24 cellular contexts compared by ENCODE assay signal in the genomic region with DNA sequence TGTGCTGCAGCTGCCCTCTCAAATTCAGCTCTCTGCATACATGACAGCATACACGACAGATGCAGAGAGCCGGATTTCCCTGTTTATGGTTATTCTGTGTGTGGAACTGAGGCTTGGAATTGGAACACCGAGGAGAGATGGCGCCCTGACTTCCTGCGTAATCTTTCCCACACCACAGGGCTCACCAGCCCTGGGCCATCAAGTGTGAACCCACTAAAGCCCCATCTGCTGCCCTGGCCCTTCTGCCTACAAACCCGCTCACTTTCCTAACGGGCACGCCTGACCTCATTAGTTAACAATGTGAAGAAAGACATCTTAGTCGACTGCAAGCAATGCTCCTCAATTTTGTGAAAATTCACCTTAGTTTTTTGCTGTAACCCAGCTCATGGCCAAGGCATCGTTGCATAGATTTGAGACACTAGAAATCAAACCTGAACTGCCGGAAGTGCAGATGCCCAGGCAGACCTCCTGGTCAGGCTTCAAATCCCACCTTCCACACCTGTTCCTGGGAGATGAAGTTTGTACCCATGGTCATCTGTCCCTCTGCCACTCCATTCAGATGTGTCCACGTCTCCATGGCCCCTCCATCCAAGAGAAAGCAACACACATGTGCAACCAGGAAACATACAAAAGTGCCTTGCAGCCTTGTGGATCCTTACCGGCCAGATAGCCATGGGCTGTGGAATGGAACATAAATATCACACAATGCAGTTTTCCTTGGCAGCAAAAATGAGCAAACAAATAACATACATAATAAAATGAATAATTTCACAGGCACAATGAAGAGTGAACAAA. TPM values are rescaled to one million over a fixed set of nuclear protein-coding genes. Genes with fewer than 3 reads are reported as not detected.
"Had no signal": no experiment of that assay in that cellular context is flagged by ENCODE, and none has a peak within 500 bp of the region (broad histone marks: within the 10 kb centered on the region; RNA-seq: fewer than 3 reads in every experiment).

No MANE protein-coding gene starts in this region.

- H3K9me3 Mint-ChIP-seq: stimulated activated memory B cell treated with anti-CD40 and anti-IgM and Interleukin-4, amounts not matched to agents 10 μg/mL and 1 μg/mL and 100 μg/mL, for 72 hours; stimulated activated naive CD8-positive, alpha-beta T cell treated with anti-CD3 and anti-CD28 coated beads, Interleukin-15, Interleukin-2, amounts not matched to agents 100 ng/mL and 50 ng/mL, for 24 hours had no signal

- FAIRE-seq: colon, kidney had no signal

- H3K4me3 Mint-ChIP-seq: naive thymus-derived CD4-positive, alpha-beta T cell; stimulated activated memory B cell treated with anti-CD40 and anti-IgM and Interleukin-4, amounts not matched to agents 10 μg/mL and 1 μg/mL and 100 μg/mL, for 72 hours; stimulated activated naive CD8-positive, alpha-beta T cell treated with anti-CD3 and anti-CD28 coated beads, Interleukin-15, Interleukin-2, amounts not matched to agents 100 ng/mL and 50 ng/mL, for 24 hours had no signal

- ATAC-seq: gastrocnemius medialis; heart left ventricle; left lung; naive thymus-derived CD4-positive, alpha-beta T cell; sciatic nerve; stimulated activated memory B cell treated with anti-CD40 and anti-IgM and Interleukin-4, amounts not matched to agents 10 μg/mL and 1 μg/mL and 100 μg/mL, for 72 hours; upper lobe of right lung had no signal

- H3K36me3 Mint-ChIP-seq: naive thymus-derived CD4-positive, alpha-beta T cell; stimulated activated memory B cell treated with anti-CD40 and anti-IgM and Interleukin-4, amounts not matched to agents 10 μg/mL and 1 μg/mL and 100 μg/mL, for 72 hours had no signal

- H3K4me1 Mint-ChIP-seq: naive thymus-derived CD4-positive, alpha-beta T cell had no signal

- DNase-seq: dorsolateral prefrontal cortex; effector CD4-positive, alpha-beta T cell; foreskin fibroblast; gastrocnemius medialis; heart left ventricle; kidney; left lung; mesenchymal stem cell; midbrain; naive thymus-derived CD4-positive, alpha-beta T cell; stimulated activated CD4-positive, alpha-beta T cell treated with anti-CD3 and anti-CD28 coated beads, Interleukin-2, amount 100 ng/mL, for 24 hours; stimulated activated CD4-positive, alpha-beta T cell treated with anti-CD3 and anti-CD28 coated beads, Interleukin-4, amount 100 ng/mL, for 4 hours; transverse colon; upper lobe of right lung had no signal

- H3K27ac Mint-ChIP-seq: naive thymus-derived CD4-positive, alpha-beta T cell; stimulated activated memory B cell treated with anti-CD40 and anti-IgM and Interleukin-4, amounts not matched to agents 10 μg/mL and 1 μg/mL and 100 μg/mL, for 72 hours; stimulated activated naive CD8-positive, alpha-beta T cell treated with anti-CD3 and anti-CD28 coated beads, Interleukin-15, Interleukin-2, amounts not matched to agents 100 ng/mL and 50 ng/mL, for 24 hours had no signal

RNA-seq across cellular contexts. Expression of a gene that starts 5.0 kb away (rescaled TPM):
- total RNA-seq: cerebellum; hepatocyte; kidney; left lung; lung microvascular endothelial cell; mucosa of gallbladder; naive thymus-derived CD4-positive, alpha-beta T cell; prostate gland; smooth muscle cell; upper lobe of right lung had no signal
